Comparison of ENCODE assay signal across 12 cellular contexts in genomic region chr17:27543958-27544349, GRCh38.
DNase-seq lines count a peak whose midpoint lies in the region; ATAC-seq and TF ChIP-seq lines count a peak whose summit lies in the region.
"Had no signal": no experiment of that assay in that cellular context is flagged by ENCODE, and none has a peak within 500 bp of the region (broad histone marks: within the 10 kb centered on the region; RNA-seq: fewer than 3 reads in every experiment).

No MANE protein-coding gene starts in this region.

- ATAC-seq in activated CD8-positive, alpha-beta T cell treated with anti-CD3 and anti-CD28 coated beads, Interleukin-2, amount 10 ng/mL, durations not matched to agents 7 days and 5 days, result no peak
- ATAC-seq in GM18868 (IDR thresholded peaks at IDR 0.05; ENCODE audit: unreplicated experiment), result no peak
- ATAC-seq in upper lobe of right lung, result no peak

- H3K9me3 Mint-ChIP-seq in CD8-positive, alpha-beta memory T cell, result no peaks in the 10 kb centered on the region
- H3K9me3 Mint-ChIP-seq in activated CD8-positive, alpha-beta T cell treated with anti-CD3 and anti-CD28 coated beads, Interleukin-2, amount 10 ng/mL, durations not matched to agents 7 days and 5 days (ENCODE audit: insufficient read depth), result no peaks in the 10 kb centered on the region
- H3K9me3 Mint-ChIP-seq in immature natural killer cell, result no peaks in the 10 kb centered on the region

- H2AFZ ChIP-seq in neuronal stem cell (ENCODE audit: low read length), result no peak overlapping the region

- H4K20me1 ChIP-seq in BLaER1 treated with 17β-estradiol and CSF1 and Interleukin-3, amounts not matched to agents 10 nM and 100 nM, result peaks cover 48 to 97% (median 83%) of the 10 kb centered on the region in 11 experiments; a peak in 21 of 22 replicates

- intact Hi-C loops in upper lobe of right lung (cut with DNase I), result no loop called here

- no peak overlapping the region for H3K23ac ChIP-seq in neuronal stem cell (ENCODE audit: low read depth, low read length, poor library complexity)

- H3K27ac Mint-ChIP-seq in CD8-positive, alpha-beta memory T cell, result peak overlapping the region; percentile 42 to 90 (median 65)
- H3K27ac Mint-ChIP-seq in activated CD8-positive, alpha-beta T cell treated with anti-CD3 and anti-CD28 coated beads, Interleukin-2, amount 10 ng/mL, durations not matched to agents 7 days and 5 days, result peak overlapping the region; percentile 82
- peak overlapping the region; percentile 77 to 89 (median 85) for H3K27ac Mint-ChIP-seq in immature natural killer cell

- WGBS in neuronal stem cell (ENCODE audit: extremely low coverage in 2 of 2, insufficient read length in 2 of 2, insufficient replicate concordance in 1 of 2), 2 donors, result no CpG with 5 or more reads among the region's 9 CpGs

- H4K8ac ChIP-seq in neuronal stem cell (ENCODE audit: low read depth, low read length), result no peak overlapping the region

- peaks cover 50 to 69% (median 60%) of the 10 kb centered on the region in 10 experiments for H3K4me1 ChIP-seq in BLaER1 treated with 17β-estradiol and CSF1 and Interleukin-3, amounts not matched to agents 10 nM and 100 nM
- H3K4me1 ChIP-seq in CD8-positive, alpha-beta memory T cell (ENCODE audit: insufficient read depth, low read length), result peaks cover 16% of the 10 kb centered on the region
- peaks cover 0 to 4% of the 10 kb centered on the region in 2 donors for H3K4me1 ChIP-seq in neuronal stem cell (ENCODE audit: control insufficient read depth in 2 of 2, insufficient read depth in 1 of 2, low read depth in 1 of 2, low read length in 2 of 2)
- peaks cover 41% of the 10 kb centered on the region for H3K4me1 ChIP-seq in upper lobe of right lung
- H3K4me1 ChIP-seq: BE2C had no signal

- H2BK120ac ChIP-seq in neuronal stem cell (ENCODE audit: low read depth, low read length), result no peak overlapping the region

- H3K79me1 ChIP-seq in neuronal stem cell (ENCODE audit: low read depth, low read length), result no peaks in the 10 kb centered on the region

- CTCF ChIA-PET in CD8-positive, alpha-beta memory T cell (lab: Charles Lee), result no interaction called here
- CTCF ChIA-PET in activated CD8-positive, alpha-beta T cell treated with anti-CD3 and anti-CD28 coated beads, Interleukin-2, amount 10 ng/mL, durations not matched to agents 7 days and 5 days (lab: Charles Lee), result interaction anchor here (0.7 to 4.0 kb wide), 15 partner anchors 10 to 106 kb away, joined by 3 to 25 read pairs (median 4); partner anchors contain the start of gene KSR1

- no peak overlapping the region for H3K9ac ChIP-seq in BLaER1 treated with 17β-estradiol and CSF1 and Interleukin-3, amounts not matched to agents 10 nM and 100 nM
- no peak overlapping the region for H3K9ac ChIP-seq in neuronal stem cell (ENCODE audit: low read depth, low read length, poor library complexity)

- TF ChIP-seq CTCF in upper lobe of right lung (IDR thresholded peaks at IDR 0.05), result no peak

- no peak overlapping the region for H3K4me3 ChIP-seq in BLaER1 treated with 17β-estradiol and CSF1 and Interleukin-3, amounts not matched to agents 10 nM and 100 nM
- no peak overlapping the region for H3K4me3 ChIP-seq in CD8-positive, alpha-beta memory T cell (ENCODE audit: low read length)
- no peak overlapping the region for H3K4me3 ChIP-seq in neuronal stem cell (ENCODE audit: low read length in 2 of 2)
- H3K4me3 ChIP-seq in upper lobe of right lung, result no peak overlapping the region

- H3K36me3 Mint-ChIP-seq in CD8-positive, alpha-beta memory T cell, result no peaks in the 10 kb centered on the region
- H3K36me3 Mint-ChIP-seq in activated CD8-positive, alpha-beta T cell treated with anti-CD3 and anti-CD28 coated beads, Interleukin-2, amount 10 ng/mL, durations not matched to agents 7 days and 5 days (ENCODE audit: low read depth), result no peaks in the 10 kb centered on the region
- no peaks in the 10 kb centered on the region for H3K36me3 Mint-ChIP-seq in immature natural killer cell

- H2BK15ac ChIP-seq in neuronal stem cell (ENCODE audit: low read length), result no peak overlapping the region

- no peaks in the 10 kb centered on the region for H3K36me3 ChIP-seq in BLaER1 treated with 17β-estradiol and CSF1 and Interleukin-3, amounts not matched to agents 10 nM and 100 nM
- H3K36me3 ChIP-seq in CD8-positive, alpha-beta memory T cell (ENCODE audit: insufficient read depth, low read length), result no peaks in the 10 kb centered on the region
- H3K36me3 ChIP-seq in neuronal stem cell (replicated peaks in 1 of 2; ENCODE audit: control insufficient read depth in 2 of 2, insufficient read depth in 2 of 2, low read length in 2 of 2) (no peaks in the 10 kb centered on the region), upper lobe of right lung (no peaks in the 10 kb centered on the region)
- H3K36me3 ChIP-seq: BE2C had no signal

- H3K4me1 Mint-ChIP-seq in CD8-positive, alpha-beta memory T cell, result peaks cover 62 to 78% (median 64%) of the 10 kb centered on the region in 3 donors
- H3K4me1 Mint-ChIP-seq in activated CD8-positive, alpha-beta T cell treated with anti-CD3 and anti-CD28 coated beads, Interleukin-2, amount 10 ng/mL, durations not matched to agents 7 days and 5 days (ENCODE audit: low read depth), result peaks cover 80% of the 10 kb centered on the region
- peaks cover 55 to 68% of the 10 kb centered on the region in 2 donors for H3K4me1 Mint-ChIP-seq in immature natural killer cell

- H3K4me2 ChIP-seq in BLaER1 treated with 17β-estradiol and CSF1 and Interleukin-3, amounts not matched to agents 10 nM and 100 nM, result peak overlapping the region; percentile 68 to 95 (median 88); a peak in 20 of 22 replicates
- no peak overlapping the region for H3K4me2 ChIP-seq in neuronal stem cell (ENCODE audit: insufficient read depth, low read length, poor library complexity, severe bottlenecking)

- no peaks in the 10 kb centered on the region for H3K9me3 ChIP-seq in BLaER1 treated with 17β-estradiol and CSF1 and Interleukin-3, amounts not matched to agents 10 nM and 100 nM (replicated peaks in 1 of 11)
- no peaks in the 10 kb centered on the region for H3K9me3 ChIP-seq in CD8-positive, alpha-beta memory T cell (ENCODE audit: low read length)
- no peaks in the 10 kb centered on the region for H3K9me3 ChIP-seq in neuronal stem cell (replicated peaks in 1 of 2; ENCODE audit: control insufficient read depth in 2 of 2, insufficient read depth in 1 of 2, low read depth in 1 of 2, low read length in 2 of 2)
- H3K9me3 ChIP-seq in upper lobe of right lung, result no peaks in the 10 kb centered on the region
- H3K9me3 ChIP-seq: BE2C had no signal

- H2AK5ac ChIP-seq in neuronal stem cell (ENCODE audit: low read depth, low read length), result no peak overlapping the region

- no peak overlapping the region for H4K91ac ChIP-seq in neuronal stem cell (ENCODE audit: low read depth, low read length, poor library complexity)

- H2BK12ac ChIP-seq in neuronal stem cell (ENCODE audit: low read length), result no peak overlapping the region

- no peak for DNase-seq in CD8-positive, alpha-beta memory T cell
- no peak for DNase-seq in activated CD8-positive, alpha-beta T cell treated with anti-CD3 and anti-CD28 coated beads, Interleukin-2, amount 10 ng/mL, durations not matched to agents 7 days and 5 days
- DNase-seq in immature natural killer cell (no peak), neuronal stem cell (ENCODE audit: low spot score) (no peak), upper lobe of right lung (no peak)
- DNase-seq: BE2C; central memory CD4-positive, alpha-beta T cell; effector CD8-positive, alpha-beta T cell; NCI-H82; trophoblast cell had no signal

- peaks cover 0 to 11% (median 0%) of the 10 kb centered on the region in 11 experiments; a peak in 7 of 22 replicates for H3K27me3 ChIP-seq in BLaER1 treated with 17β-estradiol and CSF1 and Interleukin-3, amounts not matched to agents 10 nM and 100 nM
- no peaks in the 10 kb centered on the region for H3K27me3 ChIP-seq in CD8-positive, alpha-beta memory T cell (ENCODE audit: insufficient read depth, low read length, poor library complexity, severe bottlenecking)
- H3K27me3 ChIP-seq in neuronal stem cell (ENCODE audit: control insufficient read depth in 3 of 3, insufficient read depth in 3 of 3, low read depth in 1 of 3, low read length in 3 of 3) (no peaks in the 10 kb centered on the region), upper lobe of right lung (no peaks in the 10 kb centered on the region)
- H3K27me3 ChIP-seq: BE2C had no signal

- POLR2A ChIA-PET in CD8-positive, alpha-beta memory T cell (lab: Charles Lee), result no interaction called here
- POLR2A ChIA-PET in activated CD8-positive, alpha-beta T cell treated with anti-CD3 and anti-CD28 coated beads, Interleukin-2, amount 10 ng/mL, durations not matched to agents 7 days and 5 days (lab: Charles Lee), result interaction anchor here (0.6 to 1.6 kb wide), 8 partner anchors 11 to 211 kb away, joined by 3 to 8 read pairs (median 5); partner anchors contain the start of gene KSR1

- H3K27me3 Mint-ChIP-seq in CD8-positive, alpha-beta memory T cell, result peaks cover 0 to 2% of the 10 kb centered on the region in 2 donors
- no peaks in the 10 kb centered on the region for H3K27me3 Mint-ChIP-seq in activated CD8-positive, alpha-beta T cell treated with anti-CD3 and anti-CD28 coated beads, Interleukin-2, amount 10 ng/mL, durations not matched to agents 7 days and 5 days (ENCODE audit: low read depth)
- H3K27me3 Mint-ChIP-seq in immature natural killer cell (ENCODE audit: low read depth in 3 of 3), result peaks cover 2 to 6% (median 3%) of the 10 kb centered on the region in 3 donors

- peak overlapping the region in 5 of 7 donors; percentile 22 to 72 (median 51) for H3K4me3 Mint-ChIP-seq in CD8-positive, alpha-beta memory T cell
- H3K4me3 Mint-ChIP-seq in activated CD8-positive, alpha-beta T cell treated with anti-CD3 and anti-CD28 coated beads, Interleukin-2, amount 10 ng/mL, durations not matched to agents 7 days and 5 days, result peak overlapping the region; percentile 60
- H3K4me3 Mint-ChIP-seq in immature natural killer cell, result peak overlapping the region; percentile 49 to 71 (median 65)

- H3K18ac ChIP-seq in neuronal stem cell (ENCODE audit: low read length), result no peak overlapping the region

- no peak overlapping the region for H3K14ac ChIP-seq in neuronal stem cell (ENCODE audit: low read length)

- no peak overlapping the region for H2BK5ac ChIP-seq in neuronal stem cell (ENCODE audit: low read length)

- 0 out of 22 replicates have a peak overlapping the region, but pooled peaks of 1 of the 11 experiments have one; percentile 8 for H3K27ac ChIP-seq in BLaER1 treated with 17β-estradiol and CSF1 and Interleukin-3, amounts not matched to agents 10 nM and 100 nM
- no peak overlapping the region for H3K27ac ChIP-seq in CD8-positive, alpha-beta memory T cell (ENCODE audit: low read depth, low read length)
- no peak overlapping the region for H3K27ac ChIP-seq in neuronal stem cell (replicated peaks; ENCODE audit: low read length)
- no peak overlapping the region for H3K27ac ChIP-seq in upper lobe of right lung

- no peak overlapping the region for H3K4ac ChIP-seq in neuronal stem cell (ENCODE audit: low read length)
